ENCODE assay signal across 8 cellular contexts in genomic region chr9:108933641-108934322, GRCh38. TPM values are rescaled to one million over a fixed set of nuclear protein-coding genes. Genes with fewer than 3 reads are reported as not detected.
DNase-seq lines count a peak whose midpoint lies in the region; ATAC-seq and TF ChIP-seq lines count a peak whose summit lies in the region.

TSS of gene ELP1 (minus strand) at chr9:108934124. CDS start at chr9:108931146, 2,978 bp downstream.

- H3K79me1 ChIP-seq in IMR-90 (ENCODE audit: low read depth in 1 of 2, low read length in 2 of 2) = peaks cover 13 to 37% of the 10 kb centered on the region in 2 experiments

- no peaks in the 10 kb centered on the region for H3K9me3 ChIP-seq in IMR-90 (ENCODE audit: control insufficient read depth, insufficient read depth, low read length)
- no peaks in the 10 kb centered on the region for H3K9me3 ChIP-seq in OCI-LY7 (ENCODE audit: low read length)
- H3K9me3 ChIP-seq in mucosa of rectum (ENCODE audit: control insufficient read depth in 2 of 2, low read length in 2 of 2) = no peaks in the 10 kb centered on the region

- peak within 1 kb of the TSS; percentile 94 for H4K5ac ChIP-seq in IMR-90 (ENCODE audit: low read depth, low read length)

- peak within 1 kb of the TSS; percentile 66 for H2BK20ac ChIP-seq in IMR-90 (ENCODE audit: low read depth, low read length)

- H3K9me2 ChIP-seq in OCI-LY7 (ENCODE audit: insufficient read depth, low read length) = no peaks in the 10 kb centered on the region

- H2BK5ac ChIP-seq in IMR-90 (ENCODE audit: low read depth, low read length, poor library complexity, severe bottlenecking) = peak within 1 kb of the TSS; percentile 96

- BruUV-seq in IMR-90 (replicated peaks; lab: Mats Ljungman, UMichigan) (no TSS peak), OCI-LY7 (replicated peaks; lab: Mats Ljungman, UMichigan) (no TSS peak)

- H3K27me3 ChIP-seq in IMR-90 (ENCODE audit: control insufficient read depth, insufficient read depth, low read length) = no peaks in the 10 kb centered on the region
- H3K27me3 ChIP-seq in mucosa of rectum (ENCODE audit: control insufficient read depth in 2 of 2, insufficient read depth in 2 of 2, low read length in 2 of 2) = no peaks in the 10 kb centered on the region

- 0 out of 2 replicates have a peak, but pooled peaks cover 4% of the 10 kb centered on the region for H3K9me1 ChIP-seq in IMR-90 (ENCODE audit: insufficient read depth, low read length)

- H3K18ac ChIP-seq in IMR-90 (ENCODE audit: low read depth, low read length) = peak within 1 kb of the TSS; percentile 91

- peak; percentile 14; the same call in 1 of the 2 replicates for TF ChIP-seq RAD21 in IMR-90 (IDR thresholded peaks at IDR 0.05; ENCODE audit: low read length)

- peak within 1 kb of the TSS; percentile 95 for H3K4me3 ChIP-seq in IMR-90 (ENCODE audit: insufficient read depth, low read depth, low read length)
- H3K4me3 ChIP-seq in OCI-LY7 (ENCODE audit: low read depth, low read length, poor library complexity, severe bottlenecking) = peak within 1 kb of the TSS; percentile 98
- H3K4me3 ChIP-seq in epithelial cell of proximal tubule (ENCODE audit: low read depth, low read length) = peak within 1 kb of the TSS; percentile 97
- H3K4me3 ChIP-seq in mucosa of rectum (ENCODE audit: low read length in 2 of 2) = peak within 1 kb of the TSS; percentile 91 to 99

- H4K8ac ChIP-seq in IMR-90 (ENCODE audit: low read depth in 2 of 2, low read length in 2 of 2) = peak within 1 kb of the TSS; percentile 84 to 99

- H2BK120ac ChIP-seq in IMR-90 (ENCODE audit: low read depth, low read length) = peak within 1 kb of the TSS; percentile 98

- peak within 1 kb of the TSS; percentile 38; the same call in 1 of the 2 replicates for H2AK5ac ChIP-seq in IMR-90 (ENCODE audit: low read depth, low read length)

- peak within 1 kb of the TSS; percentile 92 for H2AK9ac ChIP-seq in IMR-90 (replicated peaks; ENCODE audit: low read depth, low read length, poor library complexity)

- in situ Hi-C loops in IMR-90 (cut with MboI; ENCODE audit: low sequenced_read_pairs) = no loop called here

- CTCF ChIA-PET in IMR-90 (lab: Yijun Ruan, JAX) (no interaction called here), OCI-LY7 (lab: Charles Lee; ENCODE audit: unreplicated experiment) (no interaction called here)

- TF ChIP-seq POLR2A in IMR-90 (IDR thresholded peaks at IDR 0.05; ENCODE audit: low read depth, low read length) = peak; percentile 50; the same call in 1 of the 2 replicates

- H3K23ac ChIP-seq in IMR-90 (ENCODE audit: low read depth, low read length) = peak within 1 kb of the TSS; percentile 99

- H3K27ac ChIP-seq in IMR-90 (ENCODE audit: insufficient read depth, low read length) (peak within 1 kb of the TSS; percentile 92), OCI-LY7 (ENCODE audit: low read depth, low read length, poor library complexity, severe bottlenecking) (peak within 1 kb of the TSS; percentile 70), mucosa of rectum (ENCODE audit: low read depth in 2 of 2, low read length in 2 of 2) (peak within 1 kb of the TSS; percentile 87 to 89)

- H3K4me2 ChIP-seq in IMR-90 (ENCODE audit: low read depth, low read length) (peak within 1 kb of the TSS; percentile 94), OCI-LY7 (ENCODE audit: low read length) (peak within 1 kb of the TSS; percentile 96)

- POLR2A ChIA-PET in IMR-90 (lab: Charles Lee; ENCODE audit: unreplicated experiment) (interaction anchor here (0.6 kb wide), 1 partner anchor 13 kb away, joined by 4 read pairs; no protein-coding TSS in a partner anchor), OCI-LY7 (lab: Charles Lee) (no interaction called here)

- peak within 1 kb of the TSS; percentile 93 for H3K9ac ChIP-seq in IMR-90 (ENCODE audit: low read depth, low read length)
- peak within 1 kb of the TSS; percentile 88 to 89 for H3K9ac ChIP-seq in mucosa of rectum (ENCODE audit: low read depth in 1 of 2, low read length in 2 of 2)

- H3K79me2 ChIP-seq in OCI-LY7 (ENCODE audit: insufficient read depth, low read depth, low read length) = peaks cover 32% of the 10 kb centered on the region

- peaks cover 2% of the 10 kb centered on the region for H3K36me3 ChIP-seq in IMR-90 (ENCODE audit: control insufficient read depth, insufficient read depth, low read length)
- peaks cover 26% of the 10 kb centered on the region for H3K36me3 ChIP-seq in OCI-LY7 (ENCODE audit: insufficient read depth, low read length)
- H3K36me3 ChIP-seq in mucosa of rectum (ENCODE audit: control insufficient read depth in 2 of 2, insufficient read depth in 2 of 2, low read length in 2 of 2) = peaks cover 9 to 10% of the 10 kb centered on the region in 2 donors

- H4K91ac ChIP-seq in IMR-90 (ENCODE audit: insufficient read depth, low read depth, low read length) = peak within 1 kb of the TSS; percentile 97

- peak within 1 kb of the TSS; percentile 96 for H3K4ac ChIP-seq in IMR-90 (ENCODE audit: low read depth, low read length)

- WGBS in IMR-90 (ENCODE audit: extremely low coverage in 2 of 2, insufficient read length in 1 of 2), 2 experiments = 2% methylated on average over 9 of the region's 52 CpGs; no CpG with 5 or more reads in 1 of the 2 experiments

- ATAC-seq in GM21528 (IDR thresholded peaks at IDR 0.05; ENCODE audit: low FRiP score, unreplicated experiment) (peak; percentile 89), IMR-90 (ENCODE audit: low read depth) (peak; percentile 91)

- H3K56ac ChIP-seq in IMR-90 (ENCODE audit: extremely low read depth, insufficient read depth, low read length) = peak within 1 kb of the TSS; percentile 76

- no peaks in the 10 kb centered on the region; the same call in 1 of the 2 replicates for H4K20me1 ChIP-seq in IMR-90 (ENCODE audit: insufficient read depth, low read length)
- H4K20me1 ChIP-seq in OCI-LY7 (ENCODE audit: insufficient read depth, low read length) = peaks cover 8% of the 10 kb centered on the region; the same call in 1 of the 2 replicates

- dilution Hi-C loops in IMR-90 (cut with HindIII; ENCODE audit: low sequenced_read_pairs, unreplicated experiment) = no loop called here

- peak within 1 kb of the TSS; percentile 82; the same call in 1 of the 3 replicates for H2BK15ac ChIP-seq in IMR-90 (ENCODE audit: low read depth, low read length)

- DNase-seq in DMS114 treated with DMSO at 0.1 percent for 48 hours (lab: John Stamatoyannopoulos, UW; ENCODE audit: unreplicated experiment) = peak; percentile 55
- DNase-seq in IMR-90 = peak; percentile 94
- DNase-seq in OCI-LY7 (ENCODE audit: low spot score) = peak; percentile 95
- peak; percentile 84 for DNase-seq in activated T-cell treated with anti-CD3 and anti-CD28 coated beads for 24 hours (ENCODE audit: low read depth)
- peak; percentile 50 for DNase-seq in epithelial cell of proximal tubule (ENCODE audit: low read depth)
- DNase-seq in stimulated activated CD8-positive, alpha-beta memory T cell treated with anti-CD3 and anti-CD28 coated beads, Interleukin-4, amount 100 ng/mL, for 48 hours = peak; percentile 95

- H3K14ac ChIP-seq in IMR-90 (replicated peaks; ENCODE audit: low read depth, low read length) = peak within 1 kb of the TSS; percentile 98

- H3K4me1 ChIP-seq in IMR-90 (ENCODE audit: control insufficient read depth, insufficient read depth, low read length) (no peaks in the 10 kb centered on the region; the same call in 1 of the 2 replicates), OCI-LY7 (ENCODE audit: insufficient read depth, low read length, poor library complexity, severe bottlenecking) (peaks cover 22% of the 10 kb centered on the region), mucosa of rectum (ENCODE audit: control insufficient read depth in 2 of 2, insufficient read depth in 2 of 2, low read length in 2 of 2) (peaks cover 17 to 18% of the 10 kb centered on the region in 2 donors)

- H2AFZ ChIP-seq in IMR-90 (replicated peaks; ENCODE audit: low read length, poor library complexity) = peak within 1 kb of the TSS; percentile 100
- peak within 1 kb of the TSS; percentile 98 for H2AFZ ChIP-seq in OCI-LY7 (ENCODE audit: low read length)

- intact Hi-C loops in IMR-90 (cut with micrococcal nuclease) (loop anchor here (5.0 kb wide), 1 partner anchor 389 kb away; the partner anchor contains the start of gene EPB41L4B), OCI-LY7 (cut with micrococcal nuclease; ENCODE audit: unreplicated experiment) (loop anchor here (5.0 kb wide), 1 partner anchor 184 kb away; the partner anchor contains the start of gene TMEM245)

- TF ChIP-seq CTCF in IMR-90 (conservative IDR thresholded peaks at IDR 0.05; ENCODE audit: low read depth, low read length) (peak; percentile 48), OCI-LY7 (conservative IDR thresholded peaks at IDR 0.05; ENCODE audit: low read length) (peak; percentile 62; the same call in 1 of the 2 replicates), epithelial cell of proximal tubule (conservative IDR thresholded peaks at IDR 0.05; ENCODE audit: low read depth, low read length) (peak; percentile 32)

TF ChIP-seq in IMR-90, 13 proteins besides CTCF, POLR2A, EP300 and RAD21:
- TF ChIP-seq MAFK (IDR thresholded peaks at IDR 0.05; ENCODE audit: low read depth, low read length) (peak; percentile 26; the same call in 1 of the 2 replicates), RCOR1 (IDR thresholded peaks at IDR 0.05; ENCODE audit: insufficient replicate concordance, low read length) (peak; percentile 57), BHLHE40 (IDR thresholded peaks at IDR 0.05; ENCODE audit: low read depth, low read length) (peak; percentile 19; the same call in 1 of the 2 replicates), CEBPB (IDR thresholded peaks at IDR 0.05; ENCODE audit: low read depth, low read length) (no peak), ELK1 (IDR thresholded peaks at IDR 0.05; ENCODE audit: borderline replicate concordance, low read depth, low read length) (no peak), SMC3 (IDR thresholded peaks at IDR 0.05; ENCODE audit: low read depth, low read length) (no peak), MAZ (IDR thresholded peaks at IDR 0.05; ENCODE audit: borderline replicate concordance, low read depth, low read length) (peak; percentile 95), FOS (IDR thresholded peaks at IDR 0.05; ENCODE audit: low read depth, low read length) (peak; percentile 29; the same call in 1 of the 2 replicates)
TF ChIP-seq in IMR-90: peak in this region for 5.

RNA-seq across cellular contexts. Expression of gene ELP1, which starts in this region (rescaled TPM):
- total RNA-seq in IMR-90 (2012; rRNA removed) = 39.7 and 43.2 TPM in 2 replicates
- 15.3 and 20.0 TPM in 2 replicates for polyA plus RNA-seq in IMR-90 (2012; rRNA removed)
- 4.1 and 8.9 TPM in 2 replicates for polyA plus RNA-seq in IMR-90 (2012; cell fraction: cytosol; rRNA removed)
- 12.8 and 56.7 TPM in 2 replicates for polyA plus RNA-seq in IMR-90 (2012; cell fraction: nucleus; rRNA removed; ENCODE audit: low replicate concordance)
- 32.5 and 42.0 TPM in 2 replicates for total RNA-seq in OCI-LY7 (2014; rRNA removed; shearing (Covaris generic))
- 32.6 and 33.3 TPM in 2 replicates for total RNA-seq in OCI-LY7 (2022)
- total RNA-seq in epithelial cell of proximal tubule = 19.8 and 22.2 TPM in 2 replicates

Comparison
In these comparisons a context has a peak if more than half of its experiments do, and no peak if none do; other contexts are left out.
1. Peak in every context shown above with its lines: DNase-seq, ATAC-seq, H3K4me3 ChIP-seq and H3K27ac ChIP-seq.